10 cellular contexts compared by ENCODE assay signal in genomic region chr1:184881941-184882648, GRCh38.
A peak's percentile ranks its signal among the peaks of the same experiment; 100 is the strongest.
DNase-seq lines count a peak whose midpoint lies in the region; ATAC-seq, FAIRE-seq and TF ChIP-seq lines count a peak whose summit lies in the region.
"Had no signal": no experiment of that assay in that cellular context is flagged by ENCODE, and none has a peak within 500 bp of the region (broad histone marks: within the 10 kb centered on the region; RNA-seq: fewer than 3 reads in every experiment).

No MANE protein-coding gene starts in this region.

- no peaks in the 10 kb centered on the region for H3K9me1 ChIP-seq in K562 (ENCODE audit: control insufficient read depth, insufficient read depth, low read length)

- no peaks in the 10 kb centered on the region for H3K79me2 ChIP-seq in K562 (ENCODE audit: control insufficient read depth, insufficient read depth, low read length)

- TF ChIP-seq CTCF in K562 (IDR thresholded peaks at IDR 0.05 in 2 of 3, conservative IDR thresholded peaks at IDR 0.05 in 1 of 3; ENCODE audit: insufficient read depth in 2 of 3, low read depth in 1 of 3, low read length in 3 of 3), result no peak
- TF ChIP-seq CTCF in gastrocnemius medialis (IDR thresholded peaks at IDR 0.05 in 4 of 5, conservative IDR thresholded peaks at IDR 0.05 in 1 of 5), result no peak

- TF ChIP-seq EP300 in K562 (IDR thresholded peaks at IDR 0.05; ENCODE audit: low read length), result no peak

- no peak overlapping the region for H3K9ac ChIP-seq in K562 (ENCODE audit: insufficient read depth in 1 of 2, low read depth in 2 of 2, low read length in 2 of 2)

- BruUV-seq in K562 (replicated peaks; lab: Mats Ljungman, UMichigan), result no TSS peak

- no peak overlapping the region for H3K27ac Mint-ChIP-seq in T-helper 2 cell treated with Interferon-gamma antibody and Interleukin-4, amounts not matched to agents 5 μg/mL and 100 μg/mL, for 36 hours

- peaks cover 14% of the 10 kb centered on the region for H3K4me1 Mint-ChIP-seq in T-helper 2 cell treated with Interferon-gamma antibody and Interleukin-4, amounts not matched to agents 5 μg/mL and 100 μg/mL, for 36 hours (ENCODE audit: low read depth)

- no peak for TF ChIP-seq RAD21 in K562 (CRISPR knock-in tag; conservative IDR thresholded peaks at IDR 0.05 in 1 of 2, IDR thresholded peaks at IDR 0.05 in 1 of 2)

- ATAC-seq in HG03280 (IDR thresholded peaks at IDR 0.05; ENCODE audit: unreplicated experiment) (peak; percentile 38), K562 (no peak; the same call in 2 of the 3 replicates), gastrocnemius medialis (no peak), HG03521 (IDR thresholded peaks at IDR 0.05; ENCODE audit: unreplicated experiment) (no peak)

- H3K9me3 Mint-ChIP-seq in T-helper 2 cell treated with Interferon-gamma antibody and Interleukin-4, amounts not matched to agents 5 μg/mL and 100 μg/mL, for 36 hours, result no peaks in the 10 kb centered on the region

- H2AFZ ChIP-seq in K562 (ENCODE audit: low read depth, low read length), result no peak overlapping the region

- CTCF ChIA-PET in K562 (lab: Yijun Ruan, JAX; ENCODE audit: low intra/inter-chr PET ratio), result interaction anchor here (1.0 kb wide), 1 partner anchor 78 kb away, joined by 4 read pairs; no protein-coding TSS in a partner anchor

- H3K27me3 ChIP-seq in K562 (ENCODE audit: control insufficient read depth in 2 of 2, insufficient read depth in 2 of 2, low read length in 2 of 2) (no peaks in the 10 kb centered on the region), gastrocnemius medialis (no peaks in the 10 kb centered on the region)

- no peak overlapping the region for H3K4me3 ChIP-seq in K562
- H3K4me3 ChIP-seq in gastrocnemius medialis, result no peak overlapping the region

- H3K36me3 Mint-ChIP-seq in T-helper 2 cell treated with Interferon-gamma antibody and Interleukin-4, amounts not matched to agents 5 μg/mL and 100 μg/mL, for 36 hours (ENCODE audit: low read depth), result peaks cover 43% of the 10 kb centered on the region

- H3K4me2 ChIP-seq in K562 (ENCODE audit: insufficient read depth, low read length), result no peak overlapping the region

- TF ChIP-seq POLR2A in K562 (conservative IDR thresholded peaks at IDR 0.05) (no peak), gastrocnemius medialis (IDR thresholded peaks at IDR 0.05) (no peak)

- in situ Hi-C loops in K562 (cut with MboI), result no loop called here
- in situ Hi-C loops in gastrocnemius medialis (cut with MboI; ENCODE audit: low sequenced_read_pairs in 4 of 4), result no loop called here

- H3K4me1 ChIP-seq in K562 (replicated peaks in 1 of 2; ENCODE audit: control insufficient read depth in 2 of 2, insufficient read depth in 2 of 2, low read length in 2 of 2) (no peaks in the 10 kb centered on the region), gastrocnemius medialis (peaks cover 31 to 34% of the 10 kb centered on the region in 2 donors)

- POLR2A ChIA-PET in K562 (lab: Yijun Ruan, JAX), result interaction anchor here (1.1 kb wide), 1 partner anchor 17 kb away, joined by 4 read pairs; no protein-coding TSS in a partner anchor

- H3K36me3 ChIP-seq in K562 (ENCODE audit: control insufficient read depth, insufficient read depth, low read length) (0 out of 3 replicates have a peak, but pooled peaks cover 3% of the 10 kb centered on the region), gastrocnemius medialis (no peaks in the 10 kb centered on the region)

- H3K9me3 ChIP-seq in K562 (replicated peaks; ENCODE audit: control insufficient read depth, insufficient read depth, low read depth, low read length) (no peaks in the 10 kb centered on the region), gastrocnemius medialis (no peaks in the 10 kb centered on the region)

- 55% methylated on average over 6 of the region's 6 CpGs for WGBS in K562 (ENCODE audit: insufficient coverage, low coverage, missing lambda C conversion rate)

- no peak overlapping the region for H3K4me3 Mint-ChIP-seq in T-helper 2 cell treated with Interferon-gamma antibody and Interleukin-4, amounts not matched to agents 5 μg/mL and 100 μg/mL, for 36 hours

- no peaks in the 10 kb centered on the region for H4K20me1 ChIP-seq in K562 (replicated peaks; ENCODE audit: control insufficient read depth, insufficient read depth, low read length)

- intact Hi-C loops in K562 (cut with micrococcal nuclease) (no loop called here), gastrocnemius medialis (cut with DNase I; ENCODE audit: low total_unique reads) (no loop called here), posterior vena cava (cut with DNase I) (no loop called here)

- H3K27me3 Mint-ChIP-seq in T-helper 2 cell treated with Interferon-gamma antibody and Interleukin-4, amounts not matched to agents 5 μg/mL and 100 μg/mL, for 36 hours (ENCODE audit: low read depth), result peaks cover 5% of the 10 kb centered on the region

- DNase-seq in T-helper 2 cell treated with Interferon-gamma antibody and Interleukin-4, amounts not matched to agents 5 μg/mL and 100 μg/mL, for 36 hours (ENCODE audit: low spot score), result peak; percentile 18
- DNase-seq in T-helper 2 cell (no peak), K562 (ENCODE audit: extremely low read depth in 1 of 4, low spot score in 3 of 4) (no peak), gastrocnemius medialis (no peak), posterior vena cava (ENCODE audit: low spot score) (no peak), COR-L47 (lab: John Stamatoyannopoulos, UW) (no peak)
- DNase-seq: NCI-H69 had no signal

- H3K27ac ChIP-seq in K562 (ENCODE audit: extremely low read depth, low read depth, low read length) (no peak overlapping the region), gastrocnemius medialis (peak overlapping the region in 3 of 4 donors; percentile 19 to 47 (median 42))
- H3K27ac ChIP-seq: 22Rv1 had no signal

- FAIRE-seq in K562 (lab: Jason Lieb, UNC), result no peak

TF ChIP-seq in K562, 482 proteins besides CTCF, POLR2A, EP300 and RAD21:
- TF ChIP-seq, protein P1, sequence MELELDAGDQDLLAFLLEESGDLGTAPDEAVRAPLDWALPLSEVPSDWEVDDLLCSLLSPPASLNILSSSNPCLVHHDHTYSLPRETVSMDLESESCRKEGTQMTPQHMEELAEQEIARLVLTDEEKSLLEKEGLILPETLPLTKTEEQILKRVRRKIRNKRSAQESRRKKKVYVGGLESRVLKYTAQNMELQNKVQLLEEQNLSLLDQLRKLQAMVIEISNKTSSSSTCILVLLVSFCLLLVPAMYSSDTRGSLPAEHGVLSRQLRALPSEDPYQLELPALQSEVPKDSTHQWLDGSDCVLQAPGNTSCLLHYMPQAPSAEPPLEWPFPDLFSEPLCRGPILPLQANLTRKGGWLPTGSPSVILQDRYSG (tag; conservative IDR thresholded peaks at IDR 0.05; ENCODE audit: low read depth), result 0 out of 2 replicates have a peak, but pooled peaks have one; percentile 44
- TF ChIP-seq SMAD1 (IDR thresholded peaks at IDR 0.05; ENCODE audit: low read depth, low read length, partially characterized antibody), result no peak
